ENCODE assay signal across 1 cellular context in the genomic region with DNA sequence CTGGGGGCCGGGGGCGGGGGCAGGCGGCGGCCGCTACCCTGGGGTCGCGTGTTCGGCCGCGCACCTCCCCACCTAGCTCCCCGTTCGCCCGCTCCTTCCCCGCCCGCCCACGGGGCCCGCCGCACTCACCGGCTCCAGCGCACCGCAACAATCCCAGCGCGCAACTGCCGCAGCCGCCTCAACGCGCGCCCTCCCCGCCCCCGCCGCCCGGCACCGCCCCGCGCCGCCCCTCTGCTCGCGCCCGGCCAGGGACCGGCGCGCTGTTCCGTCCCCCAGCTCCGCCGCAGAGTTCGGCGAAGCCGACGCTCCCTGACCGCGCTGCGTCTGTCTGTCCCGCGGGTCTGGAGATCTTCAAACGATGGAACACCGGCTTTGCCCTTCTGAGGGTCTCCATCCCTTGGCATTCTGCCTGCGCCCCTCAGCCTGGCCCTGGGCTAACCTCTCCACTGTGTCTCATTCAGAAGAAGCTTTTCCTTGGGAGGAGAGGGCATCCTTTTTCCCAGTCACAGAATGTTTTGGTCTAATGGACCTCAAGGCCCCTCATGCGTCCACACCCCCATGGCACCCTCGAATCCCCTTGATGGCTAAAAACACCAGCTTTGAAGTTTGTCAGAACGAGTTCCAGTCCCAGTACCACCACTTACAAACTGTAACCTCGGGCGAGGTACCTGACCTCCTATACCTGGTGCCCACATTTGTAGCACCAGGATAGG.
TF ChIP-seq lines count a peak whose summit lies in the region.

Gene NT5C2, minus strand, starts transcription at position 166 of the 713 bp plus-strand sequence. CDS start 18,314 bp downstream, outside the sequence.

TF ChIP-seq in HepG2, 621 proteins besides CTCF, POLR2A, EP300 and RAD21 (continued from another document and continues in another):
- no peak for TF ChIP-seq SMARCC2 (IDR thresholded peaks at IDR 0.05)
- TF ChIP-seq, protein P1, sequence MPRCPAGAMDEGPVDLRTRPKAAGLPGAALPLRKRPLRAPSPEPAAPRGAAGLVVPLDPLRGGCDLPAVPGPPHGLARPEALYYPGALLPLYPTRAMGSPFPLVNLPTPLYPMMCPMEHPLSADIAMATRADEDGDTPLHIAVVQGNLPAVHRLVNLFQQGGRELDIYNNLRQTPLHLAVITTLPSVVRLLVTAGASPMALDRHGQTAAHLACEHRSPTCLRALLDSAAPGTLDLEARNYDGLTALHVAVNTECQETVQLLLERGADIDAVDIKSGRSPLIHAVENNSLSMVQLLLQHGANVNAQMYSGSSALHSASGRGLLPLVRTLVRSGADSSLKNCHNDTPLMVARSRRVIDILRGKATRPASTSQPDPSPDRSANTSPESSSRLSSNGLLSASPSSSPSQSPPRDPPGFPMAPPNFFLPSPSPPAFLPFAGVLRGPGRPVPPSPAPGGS (CRISPR knock-in tag; IDR thresholded peaks at IDR 0.05), result no peak
- peak; percentile 22; the same call in 1 of the 2 replicates for TF ChIP-seq ZIK1 (CRISPR knock-in tag; IDR thresholded peaks at IDR 0.05; ENCODE audit: borderline replicate concordance, low read depth)
- TF ChIP-seq ZNF570 (CRISPR knock-in tag; IDR thresholded peaks at IDR 0.05; ENCODE audit: borderline replicate concordance), result no peak
- TF ChIP-seq, protein P2, sequence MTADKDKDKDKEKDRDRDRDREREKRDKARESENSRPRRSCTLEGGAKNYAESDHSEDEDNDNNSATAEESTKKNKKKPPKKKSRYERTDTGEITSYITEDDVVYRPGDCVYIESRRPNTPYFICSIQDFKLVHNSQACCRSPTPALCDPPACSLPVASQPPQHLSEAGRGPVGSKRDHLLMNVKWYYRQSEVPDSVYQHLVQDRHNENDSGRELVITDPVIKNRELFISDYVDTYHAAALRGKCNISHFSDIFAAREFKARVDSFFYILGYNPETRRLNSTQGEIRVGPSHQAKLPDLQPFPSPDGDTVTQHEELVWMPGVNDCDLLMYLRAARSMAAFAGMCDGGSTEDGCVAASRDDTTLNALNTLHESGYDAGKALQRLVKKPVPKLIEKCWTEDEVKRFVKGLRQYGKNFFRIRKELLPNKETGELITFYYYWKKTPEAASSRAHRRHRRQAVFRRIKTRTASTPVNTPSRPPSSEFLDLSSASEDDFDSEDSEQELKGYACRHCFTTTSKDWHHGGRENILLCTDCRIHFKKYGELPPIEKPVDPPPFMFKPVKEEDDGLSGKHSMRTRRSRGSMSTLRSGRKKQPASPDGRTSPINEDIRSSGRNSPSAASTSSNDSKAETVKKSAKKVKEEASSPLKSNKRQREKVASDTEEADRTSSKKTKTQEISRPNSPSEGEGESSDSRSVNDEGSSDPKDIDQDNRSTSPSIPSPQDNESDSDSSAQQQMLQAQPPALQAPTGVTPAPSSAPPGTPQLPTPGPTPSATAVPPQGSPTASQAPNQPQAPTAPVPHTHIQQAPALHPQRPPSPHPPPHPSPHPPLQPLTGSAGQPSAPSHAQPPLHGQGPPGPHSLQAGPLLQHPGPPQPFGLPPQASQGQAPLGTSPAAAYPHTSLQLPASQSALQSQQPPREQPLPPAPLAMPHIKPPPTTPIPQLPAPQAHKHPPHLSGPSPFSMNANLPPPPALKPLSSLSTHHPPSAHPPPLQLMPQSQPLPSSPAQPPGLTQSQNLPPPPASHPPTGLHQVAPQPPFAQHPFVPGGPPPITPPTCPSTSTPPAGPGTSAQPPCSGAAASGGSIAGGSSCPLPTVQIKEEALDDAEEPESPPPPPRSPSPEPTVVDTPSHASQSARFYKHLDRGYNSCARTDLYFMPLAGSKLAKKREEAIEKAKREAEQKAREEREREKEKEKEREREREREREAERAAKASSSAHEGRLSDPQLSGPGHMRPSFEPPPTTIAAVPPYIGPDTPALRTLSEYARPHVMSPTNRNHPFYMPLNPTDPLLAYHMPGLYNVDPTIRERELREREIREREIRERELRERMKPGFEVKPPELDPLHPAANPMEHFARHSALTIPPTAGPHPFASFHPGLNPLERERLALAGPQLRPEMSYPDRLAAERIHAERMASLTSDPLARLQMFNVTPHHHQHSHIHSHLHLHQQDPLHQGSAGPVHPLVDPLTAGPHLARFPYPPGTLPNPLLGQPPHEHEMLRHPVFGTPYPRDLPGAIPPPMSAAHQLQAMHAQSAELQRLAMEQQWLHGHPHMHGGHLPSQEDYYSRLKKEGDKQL (CRISPR knock-in tag; IDR thresholded peaks at IDR 0.05; ENCODE audit: low read depth), result no peak
- no peak for TF ChIP-seq ZNF652 (CRISPR knock-in tag; IDR thresholded peaks at IDR 0.05; ENCODE audit: borderline replicate concordance, low read depth)
- no peak for TF ChIP-seq AGO2 (optimal IDR thresholded peaks at IDR 0.05; ENCODE audit: low read depth, low read length)
- no peak for TF ChIP-seq ZNF512 (CRISPR knock-in tag; IDR thresholded peaks at IDR 0.05)
- TF ChIP-seq RFX3 (CRISPR knock-in tag; IDR thresholded peaks at IDR 0.05), result no peak
- TF ChIP-seq SP5 (CRISPR knock-in tag; IDR thresholded peaks at IDR 0.05; ENCODE audit: borderline replicate concordance, low read depth), result 0 out of 2 replicates have a peak, but pooled peaks have one; percentile 6
- no peak for TF ChIP-seq ZNF205 (CRISPR knock-in tag; IDR thresholded peaks at IDR 0.05)
- TF ChIP-seq HES4 (CRISPR knock-in tag; IDR thresholded peaks at IDR 0.05; ENCODE audit: borderline replicate concordance), result no peak
- TF ChIP-seq BRD4 (CRISPR knock-in tag; IDR thresholded peaks at IDR 0.05), result no peak
- TF ChIP-seq, protein P3, sequence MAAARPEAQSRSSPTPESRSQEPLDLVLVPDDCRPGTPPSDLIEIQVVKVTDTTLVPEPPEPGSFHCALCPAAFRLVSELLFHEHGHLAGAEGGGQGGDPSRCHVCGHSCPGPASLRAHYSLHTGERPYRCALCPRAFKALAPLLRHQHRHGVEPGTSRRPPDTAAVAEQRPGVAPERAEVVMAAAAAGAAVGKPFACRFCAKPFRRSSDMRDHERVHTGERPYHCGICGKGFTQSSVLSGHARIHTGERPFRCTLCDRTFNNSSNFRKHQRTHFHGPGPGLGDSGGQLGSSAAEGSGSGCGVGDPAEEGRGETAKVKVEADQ (CRISPR knock-in tag; IDR thresholded peaks at IDR 0.05; ENCODE audit: borderline replicate concordance), result no peak
- peak; percentile 38; the same call in 1 of the 2 replicates for TF ChIP-seq ARHGAP35 (CRISPR knock-in tag; IDR thresholded peaks at IDR 0.05; ENCODE audit: borderline replicate concordance)
- no peak for TF ChIP-seq ZNF558 (CRISPR knock-in tag; IDR thresholded peaks at IDR 0.05; ENCODE audit: borderline replicate concordance)
- TF ChIP-seq ZNF761 (CRISPR knock-in tag; conservative IDR thresholded peaks at IDR 0.05), result no peak
- TF ChIP-seq ZBTB7B (CRISPR knock-in tag; IDR thresholded peaks at IDR 0.05), result no peak
- TF ChIP-seq RARG (CRISPR knock-in tag; IDR thresholded peaks at IDR 0.05; ENCODE audit: low read depth), result no peak
- no peak for TF ChIP-seq GABPA (IDR thresholded peaks at IDR 0.05; ENCODE audit: low read depth, low read length)
- TF ChIP-seq GABPA (CRISPR knock-in tag; IDR thresholded peaks at IDR 0.05; ENCODE audit: low read depth), result no peak
- no peak for TF ChIP-seq PAF1 (CRISPR knock-in tag; IDR thresholded peaks at IDR 0.05)
- no peak for TF ChIP-seq HNF4A (CRISPR knock-in tag; IDR thresholded peaks at IDR 0.05)
- TF ChIP-seq ZFP36L2 (CRISPR knock-in tag; IDR thresholded peaks at IDR 0.05), result no peak
- TF ChIP-seq ZNF720 (CRISPR knock-in tag; IDR thresholded peaks at IDR 0.05), result no peak
- TF ChIP-seq ZBTB39 (CRISPR knock-in tag; IDR thresholded peaks at IDR 0.05), result peak; percentile 26; the same call in 1 of the 2 replicates
- TF ChIP-seq ZBTB7A (CRISPR knock-in tag; IDR thresholded peaks at IDR 0.05), result no peak
- no peak for TF ChIP-seq ZNF513 (CRISPR knock-in tag; conservative IDR thresholded peaks at IDR 0.05)
- TF ChIP-seq ONECUT2 (CRISPR knock-in tag; IDR thresholded peaks at IDR 0.05), result no peak
- TF ChIP-seq KMT2A (CRISPR knock-in tag; IDR thresholded peaks at IDR 0.05), result no peak
- no peak for TF ChIP-seq IRX3 (CRISPR knock-in tag; IDR thresholded peaks at IDR 0.05; ENCODE audit: borderline replicate concordance, low read depth)
- no peak for TF ChIP-seq MAF1 (CRISPR knock-in tag; IDR thresholded peaks at IDR 0.05; ENCODE audit: borderline replicate concordance)
- TF ChIP-seq ZBTB38 (CRISPR knock-in tag; IDR thresholded peaks at IDR 0.05), result no peak
- TF ChIP-seq TBL1XR1 (IDR thresholded peaks at IDR 0.05; ENCODE audit: borderline replicate concordance, low read length, partially characterized antibody), result no peak
- TF ChIP-seq ZBTB33 (CRISPR knock-in tag; IDR thresholded peaks at IDR 0.05), result no peak
- TF ChIP-seq MNT (IDR thresholded peaks at IDR 0.05), result no peak
- no peak for TF ChIP-seq POLR2G (IDR thresholded peaks at IDR 0.05; ENCODE audit: low read depth, low read length)
- TF ChIP-seq CENPBD1 (CRISPR knock-in tag; IDR thresholded peaks at IDR 0.05; ENCODE audit: borderline replicate concordance, low read depth), result no peak
- TF ChIP-seq, protein P4, sequence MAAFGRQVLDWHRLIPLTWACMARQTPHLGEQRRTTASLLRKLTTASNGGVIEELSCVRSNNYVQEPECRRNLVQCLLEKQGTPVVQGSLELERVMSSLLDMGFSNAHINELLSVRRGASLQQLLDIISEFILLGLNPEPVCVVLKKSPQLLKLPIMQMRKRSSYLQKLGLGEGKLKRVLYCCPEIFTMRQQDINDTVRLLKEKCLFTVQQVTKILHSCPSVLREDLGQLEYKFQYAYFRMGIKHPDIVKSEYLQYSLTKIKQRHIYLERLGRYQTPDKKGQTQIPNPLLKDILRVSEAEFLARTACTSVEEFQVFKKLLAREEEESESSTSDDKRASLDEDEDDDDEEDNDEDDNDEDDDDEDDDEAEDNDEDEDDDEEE (CRISPR knock-in tag; IDR thresholded peaks at IDR 0.05), result 0 out of 2 replicates have a peak, but pooled peaks have one; percentile 34
